19 cellular contexts compared by ENCODE assay signal in genomic region chr2:66134113-66134730, GRCh38.
DNase-seq lines count a peak whose midpoint lies in the region; ATAC-seq, FAIRE-seq and TF ChIP-seq lines count a peak whose summit lies in the region.
"Had no signal": no experiment of that assay in that cellular context is flagged by ENCODE, and none has a peak within 500 bp of the region (broad histone marks: within the 10 kb centered on the region; RNA-seq: fewer than 3 reads in every experiment).

No MANE protein-coding gene starts in this region.

- POLR2A ChIA-PET in K562 (lab: Yijun Ruan, JAX) = interaction anchor here (0.8 kb wide), 1 partner anchor 8 kb away, joined by 3 read pairs; no protein-coding TSS in a partner anchor

- no peaks in the 10 kb centered on the region for H4K20me1 ChIP-seq in K562 (replicated peaks; ENCODE audit: control insufficient read depth, insufficient read depth, low read length)

- peaks cover 11% of the 10 kb centered on the region for H3K9me3 Mint-ChIP-seq in nephron

- H3K4me2 ChIP-seq in K562 (ENCODE audit: insufficient read depth, low read length) = no peak overlapping the region

- H3K4me1 Mint-ChIP-seq in nephron = peaks cover 20% of the 10 kb centered on the region

- in situ Hi-C loops in K562 (cut with MboI) = no loop called here

- H3K9ac ChIP-seq in K562 (ENCODE audit: insufficient read depth in 1 of 2, low read depth in 2 of 2, low read length in 2 of 2) = no peak overlapping the region
- H3K9ac ChIP-seq: GM23248 had no signal

- peak overlapping the region in 2 of 3 experiments; percentile 7 to 47 for H3K27ac Mint-ChIP-seq in nephron
- H3K27ac Mint-ChIP-seq: T-helper 1 cell treated with Interleukin-12 subunit alpha and Interleukin-12 subunit beta and Interleukin-4 antibody, amounts not matched to agents 30 μg/mL and 1 μg/mL, for 36 hours had no signal

- no peak for ATAC-seq in K562
- no peak for ATAC-seq in sciatic nerve
- ATAC-seq: GM12878 had no signal

- no peak for TF ChIP-seq POLR2A in K562 (conservative IDR thresholded peaks at IDR 0.05)

- no peak for TF ChIP-seq EP300 in K562 (IDR thresholded peaks at IDR 0.05; ENCODE audit: low read length)

- WGBS in K562 (ENCODE audit: insufficient coverage, low coverage, missing lambda C conversion rate) = 3% methylated on average over 4 of the region's 4 CpGs

- H3K9me1 ChIP-seq in K562 (ENCODE audit: control insufficient read depth, insufficient read depth, low read length) = no peaks in the 10 kb centered on the region

- H3K27me3 Mint-ChIP-seq in nephron (ENCODE audit: low read depth) = no peaks in the 10 kb centered on the region

- H3K27ac ChIP-seq in K562 (ENCODE audit: extremely low read depth, low read depth, low read length) = no peak overlapping the region
- H3K27ac ChIP-seq: GM23248 had no signal

- CTCF ChIA-PET in K562 (lab: Yijun Ruan, JAX; ENCODE audit: low intra/inter-chr PET ratio) = no interaction called here

- intact Hi-C loops in K562 (cut with micrococcal nuclease) = no loop called here
- intact Hi-C loops in sciatic nerve (cut with DNase I) = no loop called here

- no peak for FAIRE-seq in K562 (lab: Jason Lieb, UNC)
- FAIRE-seq: G401.6, GM12878 had no signal

- H3K36me3 ChIP-seq in K562 (ENCODE audit: control insufficient read depth, insufficient read depth, low read length) = no peaks in the 10 kb centered on the region
- H3K36me3 ChIP-seq: MG63 had no signal

- peak; percentile 93 for DNase-seq in DMS79 treated with DMSO at 0.1 percent for 48 hours (lab: John Stamatoyannopoulos, UW)
- peak; percentile 1 for DNase-seq in HFF-Myc (ENCODE audit: extremely low read depth, low read depth)
- DNase-seq in K562 (ENCODE audit: extremely low read depth in 1 of 4, low spot score in 3 of 4) = no peak
- DNase-seq in activated effector memory CD4-positive, alpha-beta T cell treated with Interleukin-2 at 50 U/mL for 16 hours = no peak
- DNase-seq in sciatic nerve (ENCODE audit: low spot score) = no peak
- DNase-seq in GOT3 (lab: John Stamatoyannopoulos, UW) = no peak
- DNase-seq: Caco-2, GM23248, KG1, MG63, NCI-H1105, NCI-H1694 treated with DMSO at 0.1 percent for 48 hours, NCI-H446, NCI-H69, SIG-M5 had no signal

- H3K27me3 ChIP-seq in K562 (ENCODE audit: control insufficient read depth in 2 of 2, insufficient read depth in 2 of 2, low read length in 2 of 2) = peaks cover 0 to 6% of the 10 kb centered on the region in 2 experiments; a peak in 3 of 5 replicates
- H3K27me3 ChIP-seq: MG63 had no signal

- H3K79me2 ChIP-seq in K562 (ENCODE audit: control insufficient read depth, insufficient read depth, low read length) = no peaks in the 10 kb centered on the region

- TF ChIP-seq CTCF in HFF-Myc (IDR thresholded peaks at IDR 0.05; ENCODE audit: low read depth, low read length, missing control alignments) (no peak), K562 (IDR thresholded peaks at IDR 0.05 in 2 of 3, conservative IDR thresholded peaks at IDR 0.05 in 1 of 3; ENCODE audit: insufficient read depth in 2 of 3, low read depth in 1 of 3, low read length in 3 of 3) (no peak), nephron (IDR thresholded peaks at IDR 0.05; ENCODE audit: unreplicated experiment in 3 of 3) (no peak)

- no peaks in the 10 kb centered on the region for H3K9me3 ChIP-seq in K562 (replicated peaks; ENCODE audit: control insufficient read depth, insufficient read depth, low read depth, low read length)
- H3K9me3 ChIP-seq: Caco-2, MG63 had no signal

- BruUV-seq in K562 (replicated peaks; lab: Mats Ljungman, UMichigan) = no TSS peak

- TF ChIP-seq RAD21 in K562 (CRISPR knock-in tag; conservative IDR thresholded peaks at IDR 0.05 in 1 of 2, IDR thresholded peaks at IDR 0.05 in 1 of 2) = no peak

- no peak overlapping the region for H2AFZ ChIP-seq in K562 (ENCODE audit: low read depth, low read length)
- H2AFZ ChIP-seq: GM23248 had no signal

- H3K4me3 Mint-ChIP-seq in nephron = no peak overlapping the region
- H3K4me3 Mint-ChIP-seq: T-helper 1 cell treated with Interleukin-12 subunit alpha and Interleukin-12 subunit beta and Interleukin-4 antibody, amounts not matched to agents 30 μg/mL and 1 μg/mL, for 36 hours had no signal

- no peaks in the 10 kb centered on the region for H3K4me1 ChIP-seq in K562 (replicated peaks in 1 of 2; ENCODE audit: control insufficient read depth in 2 of 2, insufficient read depth in 2 of 2, low read length in 2 of 2)
- H3K4me1 ChIP-seq: Caco-2 had no signal

- H3K4me3 ChIP-seq in HFF-Myc (replicated peaks; ENCODE audit: low read depth, low read length) (no peak overlapping the region), K562 (no peak overlapping the region)
- H3K4me3 ChIP-seq: GM12878, GM23248, MG63 had no signal

- H3K36me3 Mint-ChIP-seq in nephron (ENCODE audit: low read depth) = no peaks in the 10 kb centered on the region

TF ChIP-seq in K562, 482 proteins besides CTCF, POLR2A, EP300 and RAD21:
- no peak for TF ChIP-seq MCM2 (IDR thresholded peaks at IDR 0.05; ENCODE audit: low read depth)
- no peak for TF ChIP-seq ZC3H8 (IDR thresholded peaks at IDR 0.05)
- TF ChIP-seq ZNF146 (CRISPR knock-in tag; IDR thresholded peaks at IDR 0.05; ENCODE audit: unreplicated experiment) = no peak
- no peak for TF ChIP-seq JUND (IDR thresholded peaks at IDR 0.05; ENCODE audit: borderline replicate concordance, low read depth, low read length)
- TF ChIP-seq JUND (tag; IDR thresholded peaks at IDR 0.05; ENCODE audit: borderline replicate concordance, low read depth, low read length) = 0 out of 3 replicates have a peak, but pooled peaks have one; percentile 26
- TF ChIP-seq MEF2A (IDR thresholded peaks at IDR 0.05; ENCODE audit: control insufficient read depth, low read depth, low read length) = no peak

Comparison
In these comparisons a context has a peak if more than half of its experiments do, and no peak if none do; other contexts are left out.
1. DNase-seq: peak in DMS79 treated with DMSO at 0.1 percent for 48 hours (single experiment) and HFF-Myc (single experiment); none in K562 (0 of 4), activated effector memory CD4-positive, alpha-beta T cell treated with Interleukin-2 at 50 U/mL for 16 hours (single experiment), sciatic nerve (single experiment) and GOT3 (single experiment).